Comparison of ENCODE assay signal across 15 cellular contexts in genomic region chr17:64007838-64008282, GRCh38. TPM values are rescaled to one million over a fixed set of nuclear protein-coding genes. Genes with fewer than 3 reads are reported as not detected.
DNase-seq lines count a peak whose midpoint lies in the region; ATAC-seq, FAIRE-seq and TF ChIP-seq lines count a peak whose summit lies in the region.
"Had no signal": no experiment of that assay in that cellular context is flagged by ENCODE, and none has a peak within 500 bp of the region (broad histone marks: within the 10 kb centered on the region; RNA-seq: fewer than 3 reads in every experiment).

No MANE protein-coding gene starts in this region.

- H2BK5ac ChIP-seq in trophoblast cell (ENCODE audit: low read depth, low read length, poor library complexity), result no peak overlapping the region

- H3K9me1 ChIP-seq in endothelial cell of umbilical vein (replicated peaks; ENCODE audit: control insufficient read depth, extremely low read depth, insufficient read depth, low read length), result no peaks in the 10 kb centered on the region

- BruUV-seq in endothelial cell of umbilical vein (replicated peaks; lab: Mats Ljungman, UMichigan), result no TSS peak

- ATAC-seq in Right ventricle myocardium superior (ENCODE audit: poor library complexity) (peak; percentile 21), Right ventricle myocardium inferior (no peak)

- peaks cover 19 to 23% of the 10 kb centered on the region in 2 experiments for H3K36me3 ChIP-seq in endothelial cell of umbilical vein (ENCODE audit: control insufficient read depth in 2 of 2, extremely low read depth in 1 of 2, insufficient read depth in 2 of 2, low read length in 2 of 2)
- H3K36me3 ChIP-seq in muscle layer of duodenum (ENCODE audit: control insufficient read depth in 1 of 2, insufficient read depth in 2 of 2, low read length in 2 of 2), result no peaks in the 10 kb centered on the region
- no peaks in the 10 kb centered on the region for H3K36me3 ChIP-seq in uterus
- H3K36me3 ChIP-seq in trophoblast cell (ENCODE audit: control insufficient read depth in 1 of 2, insufficient read depth in 2 of 2, low read length in 2 of 2), result no peaks in the 10 kb centered on the region
- H3K36me3 ChIP-seq: cardiac muscle cell, neural progenitor cell had no signal

- POLR2A ChIA-PET in endothelial cell of umbilical vein (lab: Charles Lee), result no interaction called here

- H3K9ac ChIP-seq in endothelial cell of umbilical vein (replicated peaks; ENCODE audit: extremely low read depth, insufficient read depth, low read length), result no peak overlapping the region
- H3K9ac ChIP-seq in trophoblast cell (ENCODE audit: low read length), result no peak overlapping the region
- H3K9ac ChIP-seq: neural progenitor cell had no signal

- H2AFZ ChIP-seq in endothelial cell of umbilical vein (ENCODE audit: low read depth, low read length), result no peak overlapping the region
- H2AFZ ChIP-seq in trophoblast cell (ENCODE audit: insufficient read depth, low read length, poor library complexity), result no peak overlapping the region
- H2AFZ ChIP-seq: neural progenitor cell had no signal

- H3K14ac ChIP-seq in trophoblast cell (ENCODE audit: low read length), result no peak overlapping the region

- H2BK12ac ChIP-seq in trophoblast cell (ENCODE audit: low read length), result no peak overlapping the region

- H3K79me1 ChIP-seq in trophoblast cell (ENCODE audit: low read length), result no peaks in the 10 kb centered on the region

- peak overlapping the region; percentile 16 for H3K4me2 ChIP-seq in endothelial cell of umbilical vein (ENCODE audit: insufficient read depth, low read length)
- no peak overlapping the region for H3K4me2 ChIP-seq in trophoblast cell (ENCODE audit: low read length)
- H3K4me2 ChIP-seq: neural progenitor cell had no signal

- H3K4ac ChIP-seq in trophoblast cell (ENCODE audit: low read depth, low read length), result no peak overlapping the region

- H3K27me3 Mint-ChIP-seq in mesothelial cell of epicardium (ENCODE audit: low read depth), result peaks cover 5% of the 10 kb centered on the region

- H3K9me3 Mint-ChIP-seq in mesothelial cell of epicardium, result peaks cover 5% of the 10 kb centered on the region
- H3K9me3 Mint-ChIP-seq: neural progenitor cell had no signal

- H3K23ac ChIP-seq in trophoblast cell (ENCODE audit: low read length), result no peak overlapping the region

- no peak for TF ChIP-seq POLR2A in endothelial cell of umbilical vein (IDR thresholded peaks at IDR 0.05; ENCODE audit: low read depth, low read length)
- no peak for TF ChIP-seq POLR2A in uterus (IDR thresholded peaks at IDR 0.05)

- H4K12ac ChIP-seq in trophoblast cell (ENCODE audit: low read depth, low read length), result no peak overlapping the region

- H3K9me3 ChIP-seq in endothelial cell of umbilical vein (replicated peaks; ENCODE audit: control insufficient read depth, insufficient read depth, low read length) (no peaks in the 10 kb centered on the region), muscle layer of duodenum (ENCODE audit: control insufficient read depth in 1 of 2, low read length in 2 of 2) (no peaks in the 10 kb centered on the region), uterus (no peaks in the 10 kb centered on the region), trophoblast cell (ENCODE audit: insufficient read depth, low read depth, low read length) (no peaks in the 10 kb centered on the region)

- no peak overlapping the region for H3K27ac Mint-ChIP-seq in mesothelial cell of epicardium
- H3K27ac Mint-ChIP-seq: neural progenitor cell had no signal

- no peak overlapping the region for H4K8ac ChIP-seq in trophoblast cell (ENCODE audit: low read depth, low read length)

- H3K79me2 ChIP-seq in endothelial cell of umbilical vein (ENCODE audit: control insufficient read depth, insufficient read depth, low read length) (peaks cover 64% of the 10 kb centered on the region), trophoblast cell (ENCODE audit: control insufficient read depth, insufficient read depth, low read length, poor library complexity) (no peaks in the 10 kb centered on the region)

- DNase-seq in Right ventricle myocardium superior, result no peak
- DNase-seq in Right ventricle myocardium inferior (ENCODE audit: missing footprints), result no peak
- DNase-seq in endothelial cell of umbilical vein (ENCODE audit: low read depth, low spot score), result peak; percentile 72
- DNase-seq in uterus, result no peak
- no peak for DNase-seq in trophoblast cell
- DNase-seq in SKM-1 treated with dmso at 0.1 percent for 144 hours (lab: John Stamatoyannopoulos, UW; ENCODE audit: unreplicated experiment), result no peak
- no peak for DNase-seq in mesothelial cell of epicardium (ENCODE audit: low spot score in 2 of 2, unreplicated experiment in 2 of 2)
- DNase-seq: C1 segment of cervical spinal cord, NCI-H1694 treated with DMSO at 0.1 percent for 48 hours, NCI-H82 had no signal

- H3K27ac ChIP-seq in endothelial cell of umbilical vein (ENCODE audit: insufficient read depth, low read depth, low read length), result peak overlapping the region; percentile 91
- H3K27ac ChIP-seq in muscle layer of duodenum (ENCODE audit: low read length), result peak overlapping the region; percentile 51
- H3K27ac ChIP-seq in uterus, result peak overlapping the region; percentile 36 to 46
- no peak overlapping the region for H3K27ac ChIP-seq in trophoblast cell (ENCODE audit: low read depth, low read length)
- H3K27ac ChIP-seq: cardiac muscle cell, neural progenitor cell, RWPE1 had no signal

- CTCF ChIA-PET in endothelial cell of umbilical vein (lab: Charles Lee), result interaction anchor here (1.5 to 6.8 kb wide), 6 partner anchors 12 to 164 kb away, joined by 4 to 140 read pairs (median 16); partner anchors contain the start of gene ICAM2

- H3K4me3 ChIP-seq in endothelial cell of umbilical vein (replicated peaks in 1 of 3; ENCODE audit: insufficient read depth in 1 of 3, low read depth in 1 of 3, low read length in 3 of 3), result no peak overlapping the region
- H3K4me3 ChIP-seq in muscle layer of duodenum (ENCODE audit: low read depth in 1 of 2, low read length in 2 of 2), result no peak overlapping the region
- H3K4me3 ChIP-seq in uterus, result no peak overlapping the region
- no peak overlapping the region for H3K4me3 ChIP-seq in trophoblast cell (ENCODE audit: low read depth, low read length)
- H3K4me3 ChIP-seq: cardiac muscle cell, neural progenitor cell had no signal

- intact Hi-C loops in Right ventricle myocardium superior (cut with DNase I) (no loop called here), Right ventricle myocardium inferior (cut with DNase I) (no loop called here), endothelial cell of umbilical vein (cut with micrococcal nuclease) (no loop called here), uterus (cut with DNase I; ENCODE audit: low total_unique reads) (no loop called here)

- H3K4me1 Mint-ChIP-seq in mesothelial cell of epicardium, result peaks cover 9% of the 10 kb centered on the region

- dilution Hi-C loops in endothelial cell of umbilical vein (cut with MboI; ENCODE audit: extremely low pct_ligation_motif_present, low sequenced_read_pairs), result no loop called here

- H3K18ac ChIP-seq in trophoblast cell (ENCODE audit: low read length), result no peak overlapping the region

- no CpG with 5 or more reads among the region's 5 CpGs for WGBS in trophoblast cell (ENCODE audit: extremely low coverage, insufficient coverage, insufficient read length)

- H3K4me1 ChIP-seq in endothelial cell of umbilical vein (ENCODE audit: control insufficient read depth, extremely low read depth, insufficient read depth, low read length), result peaks cover 67% of the 10 kb centered on the region
- peaks cover 7 to 17% of the 10 kb centered on the region in 2 donors for H3K4me1 ChIP-seq in muscle layer of duodenum (ENCODE audit: control insufficient read depth in 1 of 2, insufficient read depth in 2 of 2, low read length in 2 of 2)
- no peaks in the 10 kb centered on the region for H3K4me1 ChIP-seq in uterus
- H3K4me1 ChIP-seq in trophoblast cell (ENCODE audit: control insufficient read depth in 1 of 2, insufficient read depth in 2 of 2, low read length in 2 of 2), result no peaks in the 10 kb centered on the region

- H3K36me3 Mint-ChIP-seq in mesothelial cell of epicardium, result no peaks in the 10 kb centered on the region
- H3K36me3 Mint-ChIP-seq: neural progenitor cell had no signal

- H3K4me3 Mint-ChIP-seq in mesothelial cell of epicardium, result no peak overlapping the region
- H3K4me3 Mint-ChIP-seq: neural progenitor cell had no signal

- H4K91ac ChIP-seq in trophoblast cell (ENCODE audit: low read depth, low read length), result no peak overlapping the region

- no peaks in the 10 kb centered on the region for H4K20me1 ChIP-seq in endothelial cell of umbilical vein (replicated peaks; ENCODE audit: control insufficient read depth, extremely low read depth, insufficient read depth, low read length)

- H3K27me3 ChIP-seq in endothelial cell of umbilical vein (ENCODE audit: control insufficient read depth in 2 of 2, insufficient read depth in 2 of 2, low read length in 2 of 2) (no peaks in the 10 kb centered on the region), muscle layer of duodenum (ENCODE audit: low read depth, low read length) (no peaks in the 10 kb centered on the region), uterus (no peaks in the 10 kb centered on the region), trophoblast cell (ENCODE audit: insufficient read depth, low read length) (no peaks in the 10 kb centered on the region)
- H3K27me3 ChIP-seq: cardiac muscle cell, neural progenitor cell had no signal

- TF ChIP-seq CTCF in endothelial cell of umbilical vein (IDR thresholded peaks at IDR 0.05; ENCODE audit: extremely low read depth in 1 of 2, insufficient read depth in 1 of 2, low read depth in 1 of 2, low read length in 2 of 2) (no peak), uterus (IDR thresholded peaks at IDR 0.05) (no peak), mesothelial cell of epicardium (IDR thresholded peaks at IDR 0.05; ENCODE audit: unreplicated experiment) (no peak)

- H2BK120ac ChIP-seq in trophoblast cell (ENCODE audit: insufficient read depth, low read length, poor library complexity), result no peak overlapping the region

- no peak overlapping the region for H2AK5ac ChIP-seq in trophoblast cell (ENCODE audit: low read length)

- peak; percentile 87 for FAIRE-seq in endothelial cell of umbilical vein (lab: Jason Lieb, UNC)

RNA-seq across cellular contexts. Expression of gene PRR29, which starts 9.7 kb away (rescaled TPM):
- total RNA-seq in Right ventricle myocardium superior (0.30 TPM), Right ventricle myocardium inferior (0.51 TPM), endothelial cell of umbilical vein (0.78 and 1.2 TPM in 2 replicates), uterus (1 to 10 TPM in 2 of 4 donors, under 1 TPM in 1, not detected in 1; 0.29 to 2.8 (median 1.5) TPM), mesothelial cell of epicardium (1.9 to 2.0 TPM (median 2.0 TPM) in 3 replicates)
- 0.39 and 0.60 TPM in 2 replicates for polyA plus RNA-seq in endothelial cell of umbilical vein
- 0.22 and 0.25 TPM in 2 replicates for polyA plus RNA-seq in endothelial cell of umbilical vein (2011; cell fraction: cytosol; rRNA removed)
- polyA plus RNA-seq in endothelial cell of umbilical vein (2011; cell fraction: nucleus; rRNA removed), result 1.1 TPM in 2 replicates
- polyA plus RNA-seq in endothelial cell of umbilical vein (2012), result 27.6 and 50.2 TPM in 2 replicates
- polyA minus RNA-seq in endothelial cell of umbilical vein, result 0.40 and 0.46 TPM in 2 replicates
- polyA minus RNA-seq in endothelial cell of umbilical vein (2011; cell fraction: cytosol; rRNA and poly(A)+ RNA removed), result not detected
- 0.53 and 0.77 TPM in 2 replicates for polyA minus RNA-seq in endothelial cell of umbilical vein (2011; cell fraction: nucleus; rRNA and poly(A)+ RNA removed)
- polyA plus RNA-seq in trophoblast cell (2013), result 0.18 and 0.22 TPM in 2 replicates

RNA-seq across cellular contexts. Expression of gene ICAM2, which starts 12.6 kb away (rescaled TPM):
- total RNA-seq in Right ventricle myocardium superior, result 31.9 TPM
- 38.0 TPM for total RNA-seq in Right ventricle myocardium inferior
- 514 and 586 TPM in 2 replicates for total RNA-seq in endothelial cell of umbilical vein
- 2,377 and 2,759 TPM in 2 replicates for polyA plus RNA-seq in endothelial cell of umbilical vein
- 1,397 and 1,487 TPM in 2 replicates for polyA plus RNA-seq in endothelial cell of umbilical vein (2011; cell fraction: cytosol; rRNA removed)
- 644 and 716 TPM in 2 replicates for polyA plus RNA-seq in endothelial cell of umbilical vein (2011; cell fraction: nucleus; rRNA removed)
- polyA plus RNA-seq in endothelial cell of umbilical vein (2012), result 616 and 790 TPM in 2 replicates
- polyA minus RNA-seq in endothelial cell of umbilical vein, result 1,340 and 1,357 TPM in 2 replicates
- polyA minus RNA-seq in endothelial cell of umbilical vein (2011; cell fraction: cytosol; rRNA and poly(A)+ RNA removed), result not detected
- 203 and 216 TPM in 2 replicates for polyA minus RNA-seq in endothelial cell of umbilical vein (2011; cell fraction: nucleus; rRNA and poly(A)+ RNA removed)
- total RNA-seq in uterus, result 100 to 1,000 TPM in 1 of 4 donors, 10 to 100 TPM in 3; 20.6 to 108 (median 42.4) TPM
- polyA plus RNA-seq in trophoblast cell (2013), result 0.07 and 0.08 TPM in 2 replicates
- 0.22 TPM in 1 of 3 replicates, not detected in the others for total RNA-seq in mesothelial cell of epicardium
- total RNA-seq: cardiac muscle cell, G401 had no signal

RNA-seq across cellular contexts. Expression of gene SCN4A, which starts 35.1 kb away (rescaled TPM):
- total RNA-seq in Right ventricle myocardium superior (0.56 TPM), Right ventricle myocardium inferior (0.32 TPM), endothelial cell of umbilical vein (0.40 TPM in 1 of 2 replicates, not detected in the other), uterus (under 1 TPM in 2 of 4 donors, not detected in 2; 0.14 to 0.24 TPM), mesothelial cell of epicardium (0.14 to 0.60 TPM (median 0.51 TPM) in 3 replicates)
- 0.01 and 0.02 TPM in 2 replicates for polyA plus RNA-seq in endothelial cell of umbilical vein
- 0.06 and 0.11 TPM in 2 replicates for polyA plus RNA-seq in endothelial cell of umbilical vein (2011; cell fraction: cytosol; rRNA removed)
- polyA plus RNA-seq in endothelial cell of umbilical vein (2011; cell fraction: nucleus; rRNA removed), result 0.08 and 0.20 TPM in 2 replicates
- polyA plus RNA-seq in endothelial cell of umbilical vein (2012), result 0.04 and 0.13 TPM in 2 replicates
- 0.07 TPM in 1 of 2 replicates, not detected in the other for polyA minus RNA-seq in endothelial cell of umbilical vein
- polyA minus RNA-seq in endothelial cell of umbilical vein (2011; cell fraction: cytosol; rRNA and poly(A)+ RNA removed), result 0.51 TPM
- polyA minus RNA-seq in endothelial cell of umbilical vein (2011; cell fraction: nucleus; rRNA and poly(A)+ RNA removed), result 0.10 TPM in 1 of 2 replicates, not detected in the other
- polyA plus RNA-seq in trophoblast cell (2013), result 0.11 and 0.18 TPM in 2 replicates
- total RNA-seq: G401 had no signal
- polyA plus RNA-seq: cardiac muscle cell had no signal

Comparison
In these comparisons a context has a peak if more than half of its experiments do, and no peak if none do; other contexts are left out.
1. RNA of gene ICAM2, which starts 12.6 kb away (total RNA-seq): 514 to 586 TPM in endothelial cell of umbilical vein, 20.6 to 108 TPM in uterus, 38.0 TPM in Right ventricle myocardium inferior (single experiment) and 31.9 TPM in Right ventricle myocardium superior (single experiment); 0.22 TPM in mesothelial cell of epicardium; every median in the first group is over 10 times any median in the second.